Comparison of ENCODE assay signal across 8 cellular contexts in the genomic region with DNA sequence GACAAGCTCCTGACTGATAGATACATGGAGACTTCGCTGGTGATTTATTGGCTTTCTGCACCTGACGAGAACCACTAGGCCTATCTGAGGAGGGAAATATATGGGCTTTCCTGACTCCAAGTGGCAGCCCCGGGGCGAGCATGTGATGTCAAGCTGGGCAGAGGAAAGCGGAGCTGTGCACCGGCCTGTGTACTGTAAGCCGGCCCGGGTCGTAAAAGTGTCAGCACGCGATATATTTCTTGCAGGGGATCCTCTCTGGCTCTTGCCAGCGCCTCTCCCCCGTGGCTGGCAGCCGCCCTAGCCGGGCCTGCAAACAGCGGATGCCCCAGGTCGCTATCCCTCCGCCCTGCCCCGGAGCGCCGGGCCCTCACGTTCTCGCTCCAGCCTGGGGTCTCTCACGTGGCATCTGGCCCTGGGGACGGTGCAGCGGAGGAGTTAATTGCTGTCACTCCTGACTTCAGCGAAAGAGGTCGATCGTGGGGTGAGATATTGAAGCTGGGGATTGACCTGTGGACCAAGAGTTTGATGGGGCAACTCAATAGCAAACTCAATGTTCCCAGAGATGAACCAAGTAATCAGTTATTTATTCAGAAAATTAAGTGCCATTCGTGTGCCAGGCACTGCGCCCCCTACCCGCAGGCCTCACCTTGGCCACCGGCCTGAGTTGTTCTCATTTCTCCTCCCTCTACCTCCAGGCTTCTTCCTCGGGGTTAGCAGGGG. TPM values are rescaled to one million over a fixed set of nuclear protein-coding genes. Genes with fewer than 3 reads are reported as not detected.
DNase-seq lines count a peak whose midpoint lies in the region; ATAC-seq and TF ChIP-seq lines count a peak whose summit lies in the region.

No MANE protein-coding gene starts in this region.

- H3K27me3 Mint-ChIP-seq in activated naive CD4-positive, alpha-beta T cell treated with anti-CD3 and anti-CD28 coated beads for 36 hours (ENCODE audit: low read depth): peaks cover 14% of the 10 kb centered on the region
- H3K27me3 Mint-ChIP-seq in progenitor cell of endocrine pancreas: peaks cover 42% of the 10 kb centered on the region

- H3K4me1 Mint-ChIP-seq in activated naive CD4-positive, alpha-beta T cell treated with anti-CD3 and anti-CD28 coated beads for 36 hours (ENCODE audit: low read depth): peaks cover 10% of the 10 kb centered on the region
- peaks cover 10% of the 10 kb centered on the region for H3K4me1 Mint-ChIP-seq in progenitor cell of endocrine pancreas (ENCODE audit: low read depth)

- intact Hi-C loops in activated naive CD4-positive, alpha-beta T cell treated with anti-CD3 and anti-CD28 coated beads for 36 hours (cut with micrococcal nuclease): loop anchor here (2.0 to 5.0 kb wide), 2 partner anchors 41 to 185 kb away; a partner anchor contains a TSS
- intact Hi-C loops in left cardiac atrium (cut with DNase I): no loop called here

- CTCF ChIA-PET in activated naive CD4-positive, alpha-beta T cell treated with anti-CD3 and anti-CD28 coated beads for 36 hours (lab: Charles Lee): interaction anchor here (0.7 to 2.0 kb wide), 6 partner anchors 10 to 51 kb away, joined by 3 to 8 read pairs (median 4); no protein-coding TSS in a partner anchor

- H3K4me3 Mint-ChIP-seq in activated naive CD4-positive, alpha-beta T cell treated with anti-CD3 and anti-CD28 coated beads for 36 hours: peak overlapping the region; percentile 72
- H3K4me3 Mint-ChIP-seq in progenitor cell of endocrine pancreas (ENCODE audit: low read depth): peak overlapping the region; percentile 70

- peak; percentile 37 for ATAC-seq in GM18907 (IDR thresholded peaks at IDR 0.05; ENCODE audit: unreplicated experiment)
- peak; percentile 61 to 67 for ATAC-seq in left cardiac atrium
- ATAC-seq in HG03045 (IDR thresholded peaks at IDR 0.05; ENCODE audit: unreplicated experiment): no peak

- peak; percentile 72 for TF ChIP-seq CTCF in progenitor cell of endocrine pancreas (IDR thresholded peaks at IDR 0.05; ENCODE audit: unreplicated experiment)

- no peaks in the 10 kb centered on the region for H3K36me3 Mint-ChIP-seq in activated naive CD4-positive, alpha-beta T cell treated with anti-CD3 and anti-CD28 coated beads for 36 hours (ENCODE audit: low read depth)
- H3K36me3 Mint-ChIP-seq in progenitor cell of endocrine pancreas (ENCODE audit: insufficient read depth): no peaks in the 10 kb centered on the region

- DNase-seq in NCI-H345 (lab: John Stamatoyannopoulos, UW) (peak; percentile 60), left cardiac atrium (no peak), progenitor cell of endocrine pancreas (ENCODE audit: low spot score, unreplicated experiment) (peak; percentile 15), GM19240 (ENCODE audit: insufficient read length, low spot score) (no peak)
- peak; percentile 48 for DNase-seq in activated naive CD4-positive, alpha-beta T cell treated with anti-CD3 and anti-CD28 coated beads for 36 hours
- DNase-seq in effector CD4-positive, alpha-beta T cell: no peak

- H3K9me3 Mint-ChIP-seq in activated naive CD4-positive, alpha-beta T cell treated with anti-CD3 and anti-CD28 coated beads for 36 hours: no peaks in the 10 kb centered on the region
- no peaks in the 10 kb centered on the region for H3K9me3 Mint-ChIP-seq in progenitor cell of endocrine pancreas (ENCODE audit: low read depth)

- no peak overlapping the region for H3K27ac Mint-ChIP-seq in activated naive CD4-positive, alpha-beta T cell treated with anti-CD3 and anti-CD28 coated beads for 36 hours
- no peak overlapping the region for H3K27ac Mint-ChIP-seq in progenitor cell of endocrine pancreas

RNA-seq across cellular contexts. Expression of a gene that starts 41.0 kb away (rescaled TPM):
- not detected for total RNA-seq in activated naive CD4-positive, alpha-beta T cell treated with anti-CD3 and anti-CD28 coated beads for 36 hours
- total RNA-seq in left cardiac atrium (not detected), progenitor cell of endocrine pancreas (not detected in 2 replicates)

Comparison
In these comparisons a context has a peak if more than half of its experiments do, and no peak if none do; other contexts are left out.
1. DNase-seq: peak in NCI-H345 (single experiment), activated naive CD4-positive, alpha-beta T cell treated with anti-CD3 and anti-CD28 coated beads for 36 hours (single experiment) and progenitor cell of endocrine pancreas (single experiment); none in left cardiac atrium (single experiment), effector CD4-positive, alpha-beta T cell (single experiment) and GM19240 (single experiment).